In the genomic region with DNA sequence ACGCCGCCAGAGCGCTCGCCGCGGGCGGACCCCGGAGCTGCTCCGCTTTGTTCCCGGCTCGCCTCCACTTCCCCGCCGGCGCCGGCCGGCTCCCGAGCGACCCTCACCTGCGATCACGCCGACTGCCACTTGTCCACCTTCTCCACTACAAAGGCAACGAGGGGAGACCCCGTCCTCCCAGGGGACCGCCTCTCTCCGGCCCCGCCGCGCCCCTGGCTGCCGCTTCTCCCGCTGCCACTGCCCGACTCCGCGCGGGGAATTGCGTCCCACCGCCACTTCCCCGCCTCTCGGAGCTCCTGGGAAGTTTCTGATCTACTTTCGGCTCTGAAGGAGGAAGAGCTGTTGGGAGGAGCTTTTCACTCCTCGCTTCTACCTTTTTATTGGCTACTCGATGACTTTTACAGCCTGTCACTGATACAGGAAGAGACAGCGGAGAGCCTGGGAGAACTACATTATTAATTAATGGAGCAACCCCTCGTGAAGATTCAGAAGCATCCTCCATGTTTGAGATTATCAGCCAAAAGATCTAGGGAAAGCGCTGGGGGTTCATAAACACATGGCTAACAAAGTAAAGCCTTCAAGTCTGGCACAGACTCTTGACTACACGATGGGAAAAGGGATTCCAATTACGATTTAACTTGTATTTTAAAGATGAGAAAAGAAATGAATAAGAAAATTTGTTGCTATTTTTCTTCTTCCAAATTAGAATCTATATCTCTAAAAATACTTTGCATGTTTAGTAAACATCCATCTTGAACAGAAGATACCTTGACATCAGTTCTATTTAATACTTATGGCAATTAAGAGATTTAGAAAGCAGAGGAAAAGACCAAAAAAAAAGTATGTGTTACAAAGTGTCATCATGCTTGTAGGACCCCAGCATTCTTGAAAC, we compare ENCODE assay signal across 8 cellular contexts. TPM values are rescaled to one million over a fixed set of nuclear protein-coding genes. Genes with fewer than 3 reads are reported as not detected.
DNase-seq lines count a peak whose midpoint lies in the region; FAIRE-seq and TF ChIP-seq lines count a peak whose summit lies in the region.

A gene with protein sequence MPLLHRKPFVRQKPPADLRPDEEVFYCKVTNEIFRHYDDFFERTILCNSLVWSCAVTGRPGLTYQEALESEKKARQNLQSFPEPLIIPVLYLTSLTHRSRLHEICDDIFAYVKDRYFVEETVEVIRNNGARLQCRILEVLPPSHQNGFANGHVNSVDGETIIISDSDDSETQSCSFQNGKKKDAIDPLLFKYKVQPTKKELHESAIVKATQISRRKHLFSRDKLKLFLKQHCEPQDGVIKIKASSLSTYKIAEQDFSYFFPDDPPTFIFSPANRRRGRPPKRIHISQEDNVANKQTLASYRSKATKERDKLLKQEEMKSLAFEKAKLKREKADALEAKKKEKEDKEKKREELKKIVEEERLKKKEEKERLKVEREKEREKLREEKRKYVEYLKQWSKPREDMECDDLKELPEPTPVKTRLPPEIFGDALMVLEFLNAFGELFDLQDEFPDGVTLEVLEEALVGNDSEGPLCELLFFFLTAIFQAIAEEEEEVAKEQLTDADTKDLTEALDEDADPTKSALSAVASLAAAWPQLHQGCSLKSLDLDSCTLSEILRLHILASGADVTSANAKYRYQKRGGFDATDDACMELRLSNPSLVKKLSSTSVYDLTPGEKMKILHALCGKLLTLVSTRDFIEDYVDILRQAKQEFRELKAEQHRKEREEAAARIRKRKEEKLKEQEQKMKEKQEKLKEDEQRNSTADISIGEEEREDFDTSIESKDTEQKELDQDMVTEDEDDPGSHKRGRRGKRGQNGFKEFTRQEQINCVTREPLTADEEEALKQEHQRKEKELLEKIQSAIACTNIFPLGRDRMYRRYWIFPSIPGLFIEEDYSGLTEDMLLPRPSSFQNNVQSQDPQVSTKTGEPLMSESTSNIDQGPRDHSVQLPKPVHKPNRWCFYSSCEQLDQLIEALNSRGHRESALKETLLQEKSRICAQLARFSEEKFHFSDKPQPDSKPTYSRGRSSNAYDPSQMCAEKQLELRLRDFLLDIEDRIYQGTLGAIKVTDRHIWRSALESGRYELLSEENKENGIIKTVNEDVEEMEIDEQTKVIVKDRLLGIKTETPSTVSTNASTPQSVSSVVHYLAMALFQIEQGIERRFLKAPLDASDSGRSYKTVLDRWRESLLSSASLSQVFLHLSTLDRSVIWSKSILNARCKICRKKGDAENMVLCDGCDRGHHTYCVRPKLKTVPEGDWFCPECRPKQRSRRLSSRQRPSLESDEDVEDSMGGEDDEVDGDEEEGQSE (N-terminal part only) (minus strand): TSS at position 330 of the 892 bp plus-strand sequence. CDS start 756 bp downstream, outside the sequence.

- no peaks in the 10 kb centered on the region for H3K27me3 Mint-ChIP-seq in activated naive CD4-positive, alpha-beta T cell treated with anti-CD3 and anti-CD28 coated beads for 36 hours (ENCODE audit: low read depth)
- H3K27me3 Mint-ChIP-seq in neural progenitor cell (ENCODE audit: insufficient read depth, low read depth), result peaks cover 11% of the 10 kb centered on the region

- peaks cover 55% of the 10 kb centered on the region for H3K27me3 ChIP-seq in neural progenitor cell
- no peaks in the 10 kb centered on the region for H3K27me3 ChIP-seq in suprapubic skin

- peak; percentile 77 for DNase-seq in H54 (ENCODE audit: insufficient read length, low spot score)
- peak; percentile 93 for DNase-seq in M059J (ENCODE audit: low read depth)
- peak; percentile 40 for DNase-seq in activated naive CD4-positive, alpha-beta T cell treated with anti-CD3 and anti-CD28 coated beads for 36 hours
- peak; percentile 85 for DNase-seq in foreskin melanocyte
- DNase-seq in neural progenitor cell (ENCODE audit: low spot score), result peak; percentile 78
- DNase-seq in suprapubic skin (ENCODE audit: low spot score in 2 of 2), result peak; percentile 82 to 84

- H3K9me3 Mint-ChIP-seq in activated naive CD4-positive, alpha-beta T cell treated with anti-CD3 and anti-CD28 coated beads for 36 hours, result no peaks in the 10 kb centered on the region
- no peaks in the 10 kb centered on the region for H3K9me3 Mint-ChIP-seq in neural progenitor cell

- H3K4me1 ChIP-seq in ES-I3 (ENCODE audit: insufficient read depth, low read length) (peaks cover 2% of the 10 kb centered on the region; the same call in 1 of the 2 replicates), neural progenitor cell (peaks cover 5% of the 10 kb centered on the region), suprapubic skin (peaks cover 21% of the 10 kb centered on the region)

- peaks cover 26% of the 10 kb centered on the region for H3K4me1 Mint-ChIP-seq in activated naive CD4-positive, alpha-beta T cell treated with anti-CD3 and anti-CD28 coated beads for 36 hours (ENCODE audit: low read depth)
- H3K4me1 Mint-ChIP-seq in neural progenitor cell, result peaks cover 24% of the 10 kb centered on the region

- H3K27ac ChIP-seq in neural progenitor cell (no peak within 1 kb of the TSS), suprapubic skin (peak within 1 kb of the TSS; percentile 99)

- peak; percentile 82 for TF ChIP-seq POLR2A in H54 (IDR thresholded peaks at IDR 0.05; ENCODE audit: low read depth, low read length)
- TF ChIP-seq POLR2A in Raji (IDR thresholded peaks at IDR 0.05; ENCODE audit: insufficient read depth, low read depth, low read length), result peak; percentile 79
- TF ChIP-seq POLR2A in suprapubic skin (IDR thresholded peaks at IDR 0.05), result peak in 1 of 2 donors; percentile 90

- H3K27ac Mint-ChIP-seq in activated naive CD4-positive, alpha-beta T cell treated with anti-CD3 and anti-CD28 coated beads for 36 hours, result peak within 1 kb of the TSS; percentile 99
- peak within 1 kb of the TSS; percentile 97 for H3K27ac Mint-ChIP-seq in neural progenitor cell

- H3K9ac ChIP-seq in ES-I3 (ENCODE audit: low read depth, low read length) (peak within 1 kb of the TSS; percentile 92), neural progenitor cell (peak within 1 kb of the TSS; percentile 30)

- H4K20me1 ChIP-seq in neural progenitor cell (ENCODE audit: low read depth), result peaks cover 28% of the 10 kb centered on the region

- peak within 1 kb of the TSS; percentile 100 for H3K4me3 Mint-ChIP-seq in activated naive CD4-positive, alpha-beta T cell treated with anti-CD3 and anti-CD28 coated beads for 36 hours
- H3K4me3 Mint-ChIP-seq in neural progenitor cell, result peak within 1 kb of the TSS; percentile 100

- H3K36me3 ChIP-seq in ES-I3 (ENCODE audit: insufficient read depth, low read length) (no peaks in the 10 kb centered on the region), neural progenitor cell (no peaks in the 10 kb centered on the region), suprapubic skin (no peaks in the 10 kb centered on the region)

- peak within 1 kb of the TSS; percentile 94 for H3K4me2 ChIP-seq in neural progenitor cell

- peak within 1 kb of the TSS; percentile 89 for H3K4me3 ChIP-seq in neural progenitor cell
- H3K4me3 ChIP-seq in suprapubic skin, result peak within 1 kb of the TSS; percentile 93

- FAIRE-seq in H54 (lab: Jason Lieb, UNC), result peak; percentile 96

- peak within 1 kb of the TSS; percentile 98 for H2AFZ ChIP-seq in neural progenitor cell (replicated peaks)

- H3K36me3 Mint-ChIP-seq in activated naive CD4-positive, alpha-beta T cell treated with anti-CD3 and anti-CD28 coated beads for 36 hours (ENCODE audit: low read depth), result peaks cover 24% of the 10 kb centered on the region
- peaks cover 3% of the 10 kb centered on the region for H3K36me3 Mint-ChIP-seq in neural progenitor cell

- intact Hi-C loops in activated naive CD4-positive, alpha-beta T cell treated with anti-CD3 and anti-CD28 coated beads for 36 hours (cut with micrococcal nuclease), result no loop called here

- no peaks in the 10 kb centered on the region for H3K79me2 ChIP-seq in neural progenitor cell (ENCODE audit: low read depth)

- TF ChIP-seq EP300 in suprapubic skin (IDR thresholded peaks at IDR 0.05), result no peak

- H3F3A ChIP-seq in neural progenitor cell (ENCODE audit: low read depth), result peaks cover 32% of the 10 kb centered on the region

- TF ChIP-seq CTCF in neural progenitor cell (IDR thresholded peaks at IDR 0.05), result no peak
- peak in 1 of 2 donors; percentile 10 for TF ChIP-seq CTCF in suprapubic skin (IDR thresholded peaks at IDR 0.05)

- no peaks in the 10 kb centered on the region for H3K9me3 ChIP-seq in ES-I3 (ENCODE audit: control insufficient read depth, insufficient read depth, low read length)
- no peaks in the 10 kb centered on the region for H3K9me3 ChIP-seq in neural progenitor cell (ENCODE audit: low read depth)
- H3K9me3 ChIP-seq in suprapubic skin, result no peaks in the 10 kb centered on the region

- under 1% methylated on average over 25 of the region's 46 CpGs for WGBS in suprapubic skin

- CTCF ChIA-PET in activated naive CD4-positive, alpha-beta T cell treated with anti-CD3 and anti-CD28 coated beads for 36 hours (lab: Charles Lee), result interaction anchor here (0.7 to 1.3 kb wide), 3 partner anchors 10 to 106 kb away, joined by 3 read pairs; no protein-coding TSS in a partner anchor

RNA-seq across cellular contexts. Expression of the gene that starts here (rescaled TPM):
- 23.7 and 39.6 TPM in 2 replicates for total RNA-seq in M059J (2014; rRNA removed; shearing (Covaris generic))
- total RNA-seq in activated naive CD4-positive, alpha-beta T cell treated with anti-CD3 and anti-CD28 coated beads for 36 hours, result 10 to 100 TPM; 50.8 to 57.0 TPM
- total RNA-seq in neural progenitor cell (ENCODE audit: low replicate concordance), result 8.5 and 11.5 TPM in 2 replicates
- 10 to 100 TPM; 37.0 to 95.1 (median 55.7) TPM for total RNA-seq in suprapubic skin

Comparison
In these comparisons a context has a peak if more than half of its experiments do, and no peak if none do; other contexts are left out.
1. DNase-seq: peak in every context shown above with its lines; median percentile 93 in M059J; 85 in foreskin melanocyte; 83 in suprapubic skin; 78 in neural progenitor cell; 77 in H54; 40 in activated naive CD4-positive, alpha-beta T cell treated with anti-CD3 and anti-CD28 coated beads for 36 hours.